In the genomic region with DNA sequence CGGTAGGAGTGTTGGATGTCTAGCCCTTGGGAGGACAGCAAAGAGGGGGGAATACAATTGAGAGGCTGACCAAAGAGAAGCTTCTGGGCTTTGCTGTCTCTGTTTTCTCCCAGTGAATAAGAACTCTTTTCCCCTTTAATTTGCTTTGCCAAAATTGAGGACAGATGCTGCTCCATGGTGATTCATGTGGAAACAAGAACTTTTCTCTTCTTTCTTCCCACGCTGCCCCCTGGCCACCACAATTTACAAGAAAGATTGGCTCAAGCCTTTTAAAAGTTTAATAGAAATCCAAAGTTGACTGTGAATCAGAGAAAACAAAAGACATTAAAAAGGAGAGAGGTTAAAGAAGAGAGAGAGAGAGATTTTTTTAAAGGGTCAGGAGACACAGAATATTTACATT, we compare ENCODE assay signal across 23 cellular contexts.
DNase-seq lines count a peak whose midpoint lies in the region; TF ChIP-seq lines count a peak whose summit lies in the region.
"Had no signal": no experiment of that assay in that cellular context is flagged by ENCODE, and none has a peak within 500 bp of the region (broad histone marks: within the 10 kb centered on the region; RNA-seq: fewer than 3 reads in every experiment).

No MANE protein-coding gene starts in this region.

- H3K4me3 ChIP-seq in AG09309 (ENCODE audit: control insufficient read depth, low read depth, low read length) (no peak overlapping the region), astrocyte of the spinal cord (ENCODE audit: low read depth, low read length) (no peak overlapping the region)
- H3K4me3 ChIP-seq: gastroesophageal sphincter, ovary, suprapubic skin, vagina had no signal

- in situ Hi-C loops in astrocyte of the spinal cord (cut with HindIII; ENCODE audit: low sequenced_read_pairs) = no loop called here

- DNase-seq in AG09309 (ENCODE audit: low read depth) (peak; percentile 85), GOT3 (lab: John Stamatoyannopoulos, UW) (peak; percentile 27), astrocyte of the spinal cord (ENCODE audit: low read depth, low spot score) (peak; percentile 11), medulla oblongata (ENCODE audit: extremely low spot score) (peak; percentile 33), SIG-M5 (lab: John Stamatoyannopoulos, UW) (no peak), NCI-H1092 (lab: John Stamatoyannopoulos, UW) (no peak)
- DNase-seq in activated naive CD4-positive, alpha-beta T cell treated with anti-CD3 and anti-CD28 coated beads, Interleukin-2, amount 50 U/mL, for 16 hours = no peak
- no peak for DNase-seq in stimulated activated CD4-positive, alpha-beta T cell treated with anti-CD3 and anti-CD28 coated beads, Interleukin-1b, Interleukin-23, amount 100 ng/mL, for 48 hours
- DNase-seq: ACHN; activated CD4-positive, alpha-beta T cell treated with anti-CD3 and anti-CD28 coated beads, Interleukin-2, amount 50 U/mL, for 1 hour; brain microvascular endothelial cell; cortex of kidney; kidney glomerular epithelial cell; naive thymus-derived CD4-positive, alpha-beta T cell; NCI-H146; NCI-H2171 treated with DMSO at 0.1 percent for 48 hours; NCI-H69; ovary; right cardiac atrium; T-helper 1 cell had no signal

- TF ChIP-seq CTCF in AG09309 (IDR thresholded peaks at IDR 0.05; ENCODE audit: control insufficient read depth, insufficient read depth, low read depth, low read length, missing control alignments) = no peak
- no peak for TF ChIP-seq CTCF in astrocyte of the spinal cord (IDR thresholded peaks at IDR 0.05; ENCODE audit: low read depth, low read length)

Comparison
In these comparisons a context has a peak if more than half of its experiments do, and no peak if none do; other contexts are left out.
1. DNase-seq: peak in AG09309 (single experiment), GOT3 (single experiment), astrocyte of the spinal cord (single experiment) and medulla oblongata (single experiment); none in SIG-M5 (single experiment), activated naive CD4-positive, alpha-beta T cell treated with anti-CD3 and anti-CD28 coated beads, Interleukin-2, amount 50 U/mL, for 16 hours (single experiment), NCI-H1092 (single experiment) and stimulated activated CD4-positive, alpha-beta T cell treated with anti-CD3 and anti-CD28 coated beads, Interleukin-1b, Interleukin-23, amount 100 ng/mL, for 48 hours (single experiment).